9 cellular contexts compared by ENCODE assay signal in the genomic region with DNA sequence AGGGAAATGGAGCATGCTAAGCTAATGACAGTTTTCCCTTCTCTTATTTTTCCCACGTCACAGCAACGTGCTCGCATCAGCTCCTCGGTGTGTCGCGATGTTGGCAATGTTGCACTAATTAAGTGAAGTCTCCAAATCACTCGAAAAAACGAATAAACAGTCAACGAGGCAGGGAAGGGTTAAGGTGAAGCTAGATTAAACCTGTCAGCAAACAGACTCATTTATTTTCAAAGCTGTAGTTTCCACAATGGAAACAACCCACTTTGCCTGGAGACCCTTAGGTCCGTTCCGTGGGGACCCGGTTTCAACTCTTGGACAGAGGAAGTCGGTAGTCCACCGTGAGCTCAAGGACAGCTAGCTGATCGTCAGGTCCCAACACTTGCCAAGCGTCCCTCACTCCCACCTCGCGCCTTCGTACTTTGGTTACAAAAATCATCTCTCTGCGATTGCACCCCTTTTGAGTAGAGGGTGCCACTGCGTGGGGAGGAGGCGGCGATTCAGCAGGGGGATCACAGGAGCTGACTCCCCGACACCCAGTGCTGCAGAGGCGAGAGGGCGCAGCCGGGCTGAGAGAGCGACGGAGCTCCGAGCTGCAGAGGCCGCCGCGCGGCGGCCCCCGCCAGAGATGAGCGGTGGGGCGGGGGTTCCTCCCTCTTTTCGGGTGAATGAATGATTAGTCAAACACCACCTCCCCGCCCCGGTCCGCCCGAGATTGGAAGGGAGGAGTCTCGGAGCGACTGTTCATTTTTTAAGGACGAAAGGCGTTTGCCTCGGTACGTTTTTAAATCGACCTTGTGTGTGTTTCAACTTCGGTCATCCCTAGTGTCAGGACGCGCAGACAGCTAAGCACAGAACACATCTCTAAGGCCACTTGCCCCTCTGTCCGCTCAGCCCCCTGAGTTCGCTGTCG. TPM values are rescaled to one million over a fixed set of nuclear protein-coding genes. Genes with fewer than 3 reads are reported as not detected.
DNase-seq lines count a peak whose midpoint lies in the region; ATAC-seq and TF ChIP-seq lines count a peak whose summit lies in the region.
"Had no signal": no experiment of that assay in that cellular context is flagged by ENCODE, and none has a peak within 500 bp of the region (broad histone marks: within the 10 kb centered on the region; RNA-seq: fewer than 3 reads in every experiment).

No MANE protein-coding gene starts in this region.

- peak; percentile 64 for DNase-seq in AG08396 (ENCODE audit: low spot score)
- DNase-seq in lung microvascular endothelial cell (ENCODE audit: low read depth in 2 of 2) = peak; percentile 21 to 53
- DNase-seq in stimulated activated naive CD8-positive, alpha-beta T cell treated with anti-CD3 and anti-CD28 coated beads, Interleukin-15, Interleukin-2, amounts not matched to agents 100 U/mL and 50 U/mL, for 24 hours = peak; percentile 34

- no peaks in the 10 kb centered on the region for H3K27me3 ChIP-seq in endocrine pancreas (ENCODE audit: control insufficient read depth, insufficient read depth, low read length)

- peak overlapping the region; percentile 62 for H3K9ac ChIP-seq in endocrine pancreas (ENCODE audit: control insufficient read depth, insufficient read depth, low read length)

- ATAC-seq in GM19395 (IDR thresholded peaks at IDR 0.05; ENCODE audit: unreplicated experiment) (peak; percentile 44), SK-N-SH treated with all-trans-retinoic acid at 6 μM for 48 hours (peak; percentile 72), GM21367 (IDR thresholded peaks at IDR 0.05; ENCODE audit: unreplicated experiment) (no peak), HG03571 (IDR thresholded peaks at IDR 0.05; ENCODE audit: unreplicated experiment) (no peak)
- ATAC-seq in stimulated activated naive CD8-positive, alpha-beta T cell treated with anti-CD3 and anti-CD28 coated beads, Interleukin-15, Interleukin-2, amounts not matched to agents 100 U/mL and 50 U/mL, for 24 hours = peak; percentile 55

- H3K36me3 ChIP-seq in endocrine pancreas (ENCODE audit: control insufficient read depth, insufficient read depth, low read length) = no peaks in the 10 kb centered on the region
- H3K36me3 ChIP-seq: neutrophil had no signal

- peak overlapping the region; percentile 67 for H3K4me3 ChIP-seq in endocrine pancreas (ENCODE audit: control insufficient read depth, insufficient read depth, low read length)

- H3K9me3 ChIP-seq in endocrine pancreas (ENCODE audit: control insufficient read depth, low read length) = no peaks in the 10 kb centered on the region
- H3K9me3 ChIP-seq: neutrophil had no signal

- peaks cover 11% of the 10 kb centered on the region for H3K4me1 ChIP-seq in endocrine pancreas (ENCODE audit: control insufficient read depth, insufficient read depth, low read length)

TF ChIP-seq in SK-N-SH treated with all-trans-retinoic acid at 6 μM for 48 hours, 23 proteins besides CTCF, POLR2A, EP300 and RAD21:
- TF ChIP-seq, protein P1, sequence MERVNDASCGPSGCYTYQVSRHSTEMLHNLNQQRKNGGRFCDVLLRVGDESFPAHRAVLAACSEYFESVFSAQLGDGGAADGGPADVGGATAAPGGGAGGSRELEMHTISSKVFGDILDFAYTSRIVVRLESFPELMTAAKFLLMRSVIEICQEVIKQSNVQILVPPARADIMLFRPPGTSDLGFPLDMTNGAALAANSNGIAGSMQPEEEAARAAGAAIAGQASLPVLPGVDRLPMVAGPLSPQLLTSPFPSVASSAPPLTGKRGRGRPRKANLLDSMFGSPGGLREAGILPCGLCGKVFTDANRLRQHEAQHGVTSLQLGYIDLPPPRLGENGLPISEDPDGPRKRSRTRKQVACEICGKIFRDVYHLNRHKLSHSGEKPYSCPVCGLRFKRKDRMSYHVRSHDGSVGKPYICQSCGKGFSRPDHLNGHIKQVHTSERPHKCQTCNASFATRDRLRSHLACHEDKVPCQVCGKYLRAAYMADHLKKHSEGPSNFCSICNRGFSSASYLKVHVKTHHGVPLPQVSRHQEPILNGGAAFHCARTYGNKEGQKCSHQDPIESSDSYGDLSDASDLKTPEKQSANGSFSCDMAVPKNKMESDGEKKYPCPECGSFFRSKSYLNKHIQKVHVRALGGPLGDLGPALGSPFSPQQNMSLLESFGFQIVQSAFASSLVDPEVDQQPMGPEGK (CRISPR knock-in tag; IDR thresholded peaks at IDR 0.05; ENCODE audit: borderline replicate concordance) = peak; percentile 70; the same call in 1 of the 2 replicates
- TF ChIP-seq ZFP3 (CRISPR knock-in tag; IDR thresholded peaks at IDR 0.05) = no peak

RNA-seq across cellular contexts. Expression of a gene that starts 1.3 kb away (rescaled TPM):
- 0.40 and 0.44 TPM in 2 replicates for total RNA-seq in lung microvascular endothelial cell

Comparison
In these comparisons a context has a peak if more than half of its experiments do, and no peak if none do; other contexts are left out.
1. ATAC-seq: peak in GM19395 (single experiment), SK-N-SH treated with all-trans-retinoic acid at 6 μM for 48 hours (single experiment) and stimulated activated naive CD8-positive, alpha-beta T cell treated with anti-CD3 and anti-CD28 coated beads, Interleukin-15, Interleukin-2, amounts not matched to agents 100 U/mL and 50 U/mL, for 24 hours (single experiment); none in GM21367 (single experiment) and HG03571 (single experiment).
2. Peak in every context shown above with its lines, with median percentiles within 50 percentile points of each other: DNase-seq.